ENCODE assay signal across 8 cellular contexts in the genomic region with DNA sequence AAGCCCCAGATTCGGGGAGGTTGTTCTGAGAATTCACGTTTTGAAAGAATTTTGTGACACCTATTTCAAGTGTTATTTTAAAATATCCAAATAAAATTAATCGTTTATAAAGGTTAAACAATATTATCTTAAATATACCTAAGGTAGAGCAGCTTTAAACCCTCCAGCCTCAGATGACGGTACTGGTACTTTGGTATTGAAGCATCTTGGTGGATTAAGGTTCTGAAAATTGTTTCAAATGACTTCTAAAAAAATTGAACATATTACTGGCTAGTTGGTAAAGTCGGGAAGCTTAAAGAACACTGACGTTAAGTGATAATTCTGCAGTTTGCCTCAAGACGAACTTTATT. TPM values are rescaled to one million over a fixed set of nuclear protein-coding genes. Genes with fewer than 3 reads are reported as not detected.
A peak's percentile ranks its signal among the peaks of the same experiment; 100 is the strongest.
DNase-seq lines count a peak whose midpoint lies in the region; ATAC-seq, FAIRE-seq and TF ChIP-seq lines count a peak whose summit lies in the region.

No MANE protein-coding gene starts in this region.

- H3K4me1 Mint-ChIP-seq in activated naive CD4-positive, alpha-beta T cell treated with anti-CD3 and anti-CD28 coated beads, Interleukin-2, amount 10 ng/mL, durations not matched to agents 7 days and 5 days = peaks cover 23% of the 10 kb centered on the region

- H3K27me3 ChIP-seq in GM12878 (replicated peaks in 1 of 2; ENCODE audit: control insufficient read depth in 2 of 2, insufficient read depth in 2 of 2, low read length in 1 of 2) (no peaks in the 10 kb centered on the region), lung (ENCODE audit: control insufficient read depth, insufficient read depth) (no peaks in the 10 kb centered on the region), tibial nerve (no peaks in the 10 kb centered on the region)

- no peak overlapping the region for H3K9ac ChIP-seq in GM12878 (ENCODE audit: control insufficient read depth, insufficient read depth, low read length)

- H3K36me3 Mint-ChIP-seq in activated naive CD4-positive, alpha-beta T cell treated with anti-CD3 and anti-CD28 coated beads, Interleukin-2, amount 10 ng/mL, durations not matched to agents 7 days and 5 days = peaks cover 31% of the 10 kb centered on the region

- no peak overlapping the region for H3K4me2 ChIP-seq in GM12878 (ENCODE audit: control insufficient read depth, insufficient read depth)

- H3K27me3 Mint-ChIP-seq in activated naive CD4-positive, alpha-beta T cell treated with anti-CD3 and anti-CD28 coated beads, Interleukin-2, amount 10 ng/mL, durations not matched to agents 7 days and 5 days = no peaks in the 10 kb centered on the region

- no TSS peak for BruUV-seq in GM12878 (replicated peaks; lab: Mats Ljungman, UMichigan)

- H4K20me1 ChIP-seq in GM12878 (ENCODE audit: control insufficient read depth, insufficient read depth) = no peaks in the 10 kb centered on the region

- no peaks in the 10 kb centered on the region for H3K9me3 ChIP-seq in GM12878 (replicated peaks; ENCODE audit: control insufficient read depth, insufficient read depth, low read length)
- H3K9me3 ChIP-seq in lung (ENCODE audit: control insufficient read depth in 2 of 2, insufficient read depth in 1 of 2, low read length in 1 of 2) = no peaks in the 10 kb centered on the region
- H3K9me3 ChIP-seq in tibial nerve = no peaks in the 10 kb centered on the region

- in situ Hi-C loops in GM12878 (cut with MboI) = no loop called here

- TF ChIP-seq POLR2A in GM12878 (IDR thresholded peaks at IDR 0.05; ENCODE audit: low read depth, low read length) = no peak
- no peak for TF ChIP-seq POLR2A in tibial nerve (IDR thresholded peaks at IDR 0.05)

- POLR2A ChIA-PET in GM12878 (lab: Charles Lee) = interaction anchor here (0.6 kb wide), 1 partner anchor 97 kb away, joined by 5 read pairs; no protein-coding TSS in a partner anchor

- ATAC-seq in GM12878 (no peak), lung (ENCODE audit: insufficient read depth, low FRiP score) (no peak)

- H3K4me3 ChIP-seq in GM12878 = peak overlapping the region; percentile 73
- peak overlapping the region; percentile 84 for H3K4me3 ChIP-seq in lung
- H3K4me3 ChIP-seq in tibial nerve = peak overlapping the region; percentile 58 to 80 (median 60)

- no peak for FAIRE-seq in GM12878 (lab: Jason Lieb, UNC)

- peak overlapping the region; percentile 76 for H2AFZ ChIP-seq in GM12878 (ENCODE audit: control insufficient read depth, low read depth, low read length)

- peak overlapping the region; percentile 90 for H3K4me3 Mint-ChIP-seq in activated naive CD4-positive, alpha-beta T cell treated with anti-CD3 and anti-CD28 coated beads, Interleukin-2, amount 10 ng/mL, durations not matched to agents 7 days and 5 days

- H3K4me1 ChIP-seq in GM12878 (ENCODE audit: control insufficient read depth, insufficient read depth, low read length) = peaks cover 4% of the 10 kb centered on the region; the same call in 1 of the 2 replicates
- no peaks in the 10 kb centered on the region for H3K4me1 ChIP-seq in lung (ENCODE audit: control insufficient read depth in 2 of 2, insufficient read depth in 2 of 2, low read length in 2 of 2)
- H3K4me1 ChIP-seq in tibial nerve = peaks cover 0 to 20% (median 8%) of the 10 kb centered on the region in 4 donors

- H3K9me3 Mint-ChIP-seq in activated naive CD4-positive, alpha-beta T cell treated with anti-CD3 and anti-CD28 coated beads, Interleukin-2, amount 10 ng/mL, durations not matched to agents 7 days and 5 days = no peaks in the 10 kb centered on the region

- H3K27ac ChIP-seq in GM12878 (ENCODE audit: control insufficient read depth, insufficient read depth) = no peak overlapping the region; the same call in 1 of the 2 replicates
- peak overlapping the region; percentile 83 to 98 for H3K27ac ChIP-seq in lung (ENCODE audit: low read depth in 1 of 2, low read length in 1 of 2)
- peak overlapping the region; percentile 81 to 94 (median 91) for H3K27ac ChIP-seq in tibial nerve

- TF ChIP-seq CTCF in GM12878 (IDR thresholded peaks at IDR 0.05 in 2 of 3, conservative IDR thresholded peaks at IDR 0.05 in 1 of 3; ENCODE audit: control insufficient read depth in 2 of 3, extremely low read depth in 1 of 3, insufficient read depth in 1 of 3, low read depth in 3 of 3, low read length in 3 of 3) (no peak), lung (IDR thresholded peaks at IDR 0.05; ENCODE audit: control extremely low read depth, extremely low read depth) (no peak), tibial nerve (IDR thresholded peaks at IDR 0.05) (no peak)

- H3K27ac Mint-ChIP-seq in activated naive CD4-positive, alpha-beta T cell treated with anti-CD3 and anti-CD28 coated beads, Interleukin-2, amount 10 ng/mL, durations not matched to agents 7 days and 5 days = peak overlapping the region; percentile 96

- no peak for TF ChIP-seq EP300 in GM12878 (IDR thresholded peaks at IDR 0.05; ENCODE audit: borderline replicate concordance in 1 of 2, control insufficient read depth in 1 of 2, low read depth in 2 of 2, low read length in 2 of 2)
- TF ChIP-seq EP300 in tibial nerve (IDR thresholded peaks at IDR 0.05) = no peak

- no peak for DNase-seq in activated naive CD4-positive, alpha-beta T cell treated with anti-CD3 and anti-CD28 coated beads, Interleukin-2, amount 10 ng/mL, durations not matched to agents 7 days and 5 days
- DNase-seq in activated naive CD4-positive, alpha-beta T cell treated with Interleukin-2 at 50 U/mL for 16 hours = no peak
- DNase-seq in GM12878 (ENCODE audit: low read depth, low spot score) (no peak), lung (ENCODE audit: low spot score) (no peak), tibial nerve (ENCODE audit: low spot score in 2 of 2) (no peak), NCI-H774 (lab: John Stamatoyannopoulos, UW) (no peak), dedifferentiated amniotic fluid mesenchymal stem cell (ENCODE audit: extremely low spot score) (no peak)
- no peak for DNase-seq in stimulated activated CD4-positive, alpha-beta T cell treated with anti-CD3 and anti-CD28 coated beads, Interleukin-12 subunit alpha, Interleukin-12 subunit beta, amount 100 ng/mL, for 4 hours

- RAD21 ChIA-PET in GM12878 (lab: Charles Lee; ENCODE audit: unreplicated experiment) = interaction anchor here (0.5 to 0.9 kb wide), 2 partner anchors 37 to 130 kb away, joined by 3 read pairs; no protein-coding TSS in a partner anchor

- 6% methylated on average over 7 of the region's 7 CpGs for WGBS in GM12878 (ENCODE audit: insufficient coverage, insufficient replicate concordance, low lambda C conversion rate, missing lambda C conversion rate)
- 40 to 47% methylated on average over 7 of the region's 7 CpGs for WGBS in lung, 2 donors
- 23 to 24% methylated on average over 7 of the region's 7 CpGs for WGBS in tibial nerve, 2 donors

- CTCF ChIA-PET in activated naive CD4-positive, alpha-beta T cell treated with anti-CD3 and anti-CD28 coated beads, Interleukin-2, amount 10 ng/mL, durations not matched to agents 7 days and 5 days (lab: Charles Lee) = no interaction called here
- CTCF ChIA-PET in GM12878 (lab: Yijun Ruan, JAX) = interaction anchor here (1.2 kb wide), 1 partner anchor 11 kb away, joined by 4 read pairs; no protein-coding TSS in a partner anchor

- peaks cover 10% of the 10 kb centered on the region for H3K79me2 ChIP-seq in GM12878 (ENCODE audit: control insufficient read depth, insufficient read depth, low read length)

- SMC1A ChIA-PET in GM12878 (lab: Charles Lee; ENCODE audit: uncharacterized antibody, unreplicated experiment) = no interaction called here

- H3K36me3 ChIP-seq in GM12878 (ENCODE audit: control insufficient read depth in 2 of 2, insufficient read depth in 2 of 2, low read length in 1 of 2) (peaks cover 0 to 7% of the 10 kb centered on the region in 2 experiments; a peak in 2 of 4 replicates), lung (ENCODE audit: control insufficient read depth in 2 of 2, insufficient read depth in 2 of 2, low read length in 2 of 2) (peaks cover 10 to 14% of the 10 kb centered on the region in 2 donors), tibial nerve (peaks cover 0 to 34% (median 14%) of the 10 kb centered on the region in 3 donors)

- TF ChIP-seq RAD21 in GM12878 (IDR thresholded peaks at IDR 0.05; ENCODE audit: insufficient read depth, low read depth, low read length) = no peak

- intact Hi-C loops in GM12878 (cut with micrococcal nuclease; ENCODE audit: unreplicated experiment) = loop anchor here (2.0 kb wide), 1 partner anchor 109 kb away; the partner anchor contains the start of gene UPP1

RNA-seq across cellular contexts. Expression of gene HUS1, which starts 0.4 kb away (rescaled TPM):
- total RNA-seq in GM12878 (2013; cell fraction: nucleolus; rRNA removed) = 55.6 and 66.7 TPM in 2 replicates
- total RNA-seq in GM12878 (2014; rRNA removed) = 10.4 and 10.7 TPM in 2 replicates
- total RNA-seq in GM12878 (2014; rRNA removed; fragmentation: Illumina TruSeq; extraction: Trizol) = 14.1 and 17.2 TPM in 2 replicates
- total RNA-seq in GM12878 (2021) = 21.5 and 26.8 TPM in 2 replicates
- 13.3 TPM for polyA plus RNA-seq in GM12878 (2011; ENCODE audit: low read depth)
- 24.2 and 30.8 TPM in 2 replicates for polyA plus RNA-seq in GM12878 (2011; rRNA removed)
- 11.3 and 14.0 TPM in 2 replicates for polyA plus RNA-seq in GM12878 (2011; cell fraction: cytosol; rRNA removed)
- 12.8 and 14.2 TPM in 2 replicates for polyA plus RNA-seq in GM12878 (2011; cell fraction: nucleus; rRNA removed)
- polyA plus RNA-seq in GM12878 (2012) = 12.1 and 16.2 TPM in 2 replicates
- 22.3 and 23.7 TPM in 2 replicates for polyA plus RNA-seq in GM12878 (2014; fragmentation: Illumina TruSeq; extraction: Trizol)
- 10 to 100 TPM; 26.4 to 35.5 TPM for polyA plus RNA-seq in GM12878 (2014; fragmentation: Nextera tagmentation; extraction: Ambion mirVana)
- 15.2 and 16.2 TPM in 2 replicates for polyA plus RNA-seq in GM12878 (2014; rRNA removed)
- polyA plus RNA-seq in GM12878 (2016; fragmentation: Nextera tagmentation; extraction: Ambion mirVana) = 10 to 100 TPM; 21.1 to 22.9 TPM
- 17.6 and 19.6 TPM in 2 replicates for polyA minus RNA-seq in GM12878 (2011; rRNA and poly(A)+ RNA removed)
- 5.5 and 8.1 TPM in 2 replicates for polyA minus RNA-seq in GM12878 (2011; cell fraction: cytosol; rRNA and poly(A)+ RNA removed)
- 10.5 and 16.8 TPM in 2 replicates for polyA minus RNA-seq in GM12878 (2011; cell fraction: nucleus; rRNA and poly(A)+ RNA removed)
- total RNA-seq in lung = 10 to 100 TPM; 26.5 to 33.9 TPM
- 10 to 100 TPM; 10.3 to 12.1 TPM for polyA plus RNA-seq in lung
- 10 to 100 TPM; 26.2 to 29.4 (median 27.8) TPM for total RNA-seq in tibial nerve

RNA-seq across cellular contexts. Expression of gene PKD1L1, which starts 31.5 kb away (rescaled TPM):
- 0.34 and 0.44 TPM in 2 replicates for total RNA-seq in GM12878 (2013; cell fraction: nucleolus; rRNA removed)
- under 0.01 and 0.05 TPM in 2 replicates for total RNA-seq in GM12878 (2014; rRNA removed)
- 0.04 and 0.05 TPM in 2 replicates for total RNA-seq in GM12878 (2014; rRNA removed; fragmentation: Illumina TruSeq; extraction: Trizol)
- 0.05 and 0.08 TPM in 2 replicates for total RNA-seq in GM12878 (2021)
- not detected for polyA plus RNA-seq in GM12878 (2011; ENCODE audit: low read depth)
- polyA plus RNA-seq in GM12878 (2011; rRNA removed) = 0.01 and 0.06 TPM in 2 replicates
- polyA plus RNA-seq in GM12878 (2011; cell fraction: cytosol; rRNA removed) = 0.01 TPM in 1 of 2 replicates, not detected in the other
- 0.04 and 0.15 TPM in 2 replicates for polyA plus RNA-seq in GM12878 (2011; cell fraction: nucleus; rRNA removed)
- polyA plus RNA-seq in GM12878 (2012) = 0.01 TPM in 1 of 2 replicates, not detected in the other
- polyA plus RNA-seq in GM12878 (2014; fragmentation: Illumina TruSeq; extraction: Trizol) = 0.01 and 0.02 TPM in 2 replicates
- polyA plus RNA-seq in GM12878 (2014; fragmentation: Nextera tagmentation; extraction: Ambion mirVana) = under 1 TPM in 1 of 2 experiments, not detected in 1; 0.02 TPM
- polyA plus RNA-seq in GM12878 (2014; rRNA removed) = 0.04 TPM in 1 of 2 replicates, not detected in the other
- under 1 TPM in 1 of 2 experiments, not detected in 1; 0.04 TPM for polyA plus RNA-seq in GM12878 (2016; fragmentation: Nextera tagmentation; extraction: Ambion mirVana)
- under 0.01 TPM in 1 of 2 replicates, not detected in the other for polyA minus RNA-seq in GM12878 (2011; rRNA and poly(A)+ RNA removed)
- polyA minus RNA-seq in GM12878 (2011; cell fraction: cytosol; rRNA and poly(A)+ RNA removed) = not detected in 2 replicates
- under 0.01 and 0.10 TPM in 2 replicates for polyA minus RNA-seq in GM12878 (2011; cell fraction: nucleus; rRNA and poly(A)+ RNA removed)
- total RNA-seq in lung = under 1 TPM; 0.26 to 0.80 TPM
- polyA plus RNA-seq in lung = 1 to 10 TPM in 1 of 2 donors, under 1 TPM in 1; 0.30 to 1.1 TPM
- total RNA-seq in tibial nerve = 1 to 10 TPM in 2 of 4 donors, under 1 TPM in 2; 0.44 to 8.4 (median 0.82) TPM

RNA-seq across cellular contexts. Expression of gene SUN3, which starts 49.1 kb away (rescaled TPM):
- not detected in 2 replicates for total RNA-seq in GM12878 (2013; cell fraction: nucleolus; rRNA removed)
- total RNA-seq in GM12878 (2014; rRNA removed) = not detected in 2 replicates
- total RNA-seq in GM12878 (2014; rRNA removed; fragmentation: Illumina TruSeq; extraction: Trizol) = not detected in 2 replicates
- total RNA-seq in GM12878 (2021) = not detected in 2 replicates
- polyA plus RNA-seq in GM12878 (2011; ENCODE audit: low read depth) = not detected
- not detected in 2 replicates for polyA plus RNA-seq in GM12878 (2011; rRNA removed)
- not detected in 2 replicates for polyA plus RNA-seq in GM12878 (2011; cell fraction: cytosol; rRNA removed)
- not detected in 2 replicates for polyA plus RNA-seq in GM12878 (2011; cell fraction: nucleus; rRNA removed)
- not detected in 2 replicates for polyA plus RNA-seq in GM12878 (2012)
- polyA plus RNA-seq in GM12878 (2014; fragmentation: Illumina TruSeq; extraction: Trizol) = not detected in 2 replicates
- polyA plus RNA-seq in GM12878 (2014; fragmentation: Nextera tagmentation; extraction: Ambion mirVana) = under 1 TPM in 1 of 2 experiments, not detected in 1; 0.48 TPM
- not detected in 2 replicates for polyA plus RNA-seq in GM12878 (2014; rRNA removed)
- polyA plus RNA-seq in GM12878 (2016; fragmentation: Nextera tagmentation; extraction: Ambion mirVana) = under 1 TPM in 1 of 2 experiments, not detected in 1; 0.29 TPM
- polyA minus RNA-seq in GM12878 (2011; rRNA and poly(A)+ RNA removed) = not detected in 2 replicates
- polyA minus RNA-seq in GM12878 (2011; cell fraction: cytosol; rRNA and poly(A)+ RNA removed) = not detected in 2 replicates
- not detected in 2 replicates for polyA minus RNA-seq in GM12878 (2011; cell fraction: nucleus; rRNA and poly(A)+ RNA removed)
- not detected for total RNA-seq in lung
- polyA plus RNA-seq in lung = under 1 TPM; 0.18 to 0.53 TPM
- total RNA-seq in tibial nerve = not detected

RNA-seq across cellular contexts. Expression of gene C7orf57, which starts 55.5 kb away (rescaled TPM):
- not detected in 2 replicates for total RNA-seq in GM12878 (2013; cell fraction: nucleolus; rRNA removed)
- total RNA-seq in GM12878 (2014; rRNA removed) (not detected in 2 replicates), GM12878 (2014; rRNA removed; fragmentation: Illumina TruSeq; extraction: Trizol) (0.09 TPM in 1 of 2 replicates, not detected in the other), GM12878 (2021) (not detected in 2 replicates), lung (10 to 100 TPM in 1 of 2 donors, 1 to 10 TPM in 1; 9.4 to 14.5 TPM), tibial nerve (under 1 TPM in 3 of 4 donors, not detected in 1; 0.21 to 0.66 (median 0.60) TPM)
- not detected for polyA plus RNA-seq in GM12878 (2011; ENCODE audit: low read depth)
- polyA plus RNA-seq in GM12878 (2011; rRNA removed) (0.04 and 0.10 TPM in 2 replicates), GM12878 (2014; fragmentation: Illumina TruSeq; extraction: Trizol) (0.10 TPM in 1 of 2 replicates, not detected in the other), GM12878 (2014; fragmentation: Nextera tagmentation; extraction: Ambion mirVana) (under 1 TPM; 0.07 to 0.21 TPM), GM12878 (2014; rRNA removed) (0.04 TPM in 2 replicates), GM12878 (2016; fragmentation: Nextera tagmentation; extraction: Ambion mirVana) (not detected), lung (1 to 10 TPM; 1.6 to 2.3 TPM)
- polyA plus RNA-seq in GM12878 (2011; cell fraction: cytosol; rRNA removed) = not detected in 2 replicates
- polyA plus RNA-seq in GM12878 (2011; cell fraction: nucleus; rRNA removed) = not detected in 2 replicates
- not detected in 2 replicates for polyA plus RNA-seq in GM12878 (2012)
- polyA minus RNA-seq in GM12878 (2011; rRNA and poly(A)+ RNA removed) = not detected in 2 replicates
- polyA minus RNA-seq in GM12878 (2011; cell fraction: cytosol; rRNA and poly(A)+ RNA removed) = not detected in 2 replicates
- polyA minus RNA-seq in GM12878 (2011; cell fraction: nucleus; rRNA and poly(A)+ RNA removed) = not detected in 2 replicates
